1 cellular context compared by ENCODE assay signal in genomic region chr6:89667872-89668556, GRCh38.
TF ChIP-seq lines count a peak whose summit lies in the region.

No MANE protein-coding gene starts in this region.

TF ChIP-seq in IMR-90, 13 proteins besides CTCF, POLR2A, EP300 and RAD21 (continued from another document):
- TF ChIP-seq ELK1 (IDR thresholded peaks at IDR 0.05; ENCODE audit: borderline replicate concordance, low read depth, low read length) (no peak), NFE2L2 (IDR thresholded peaks at IDR 0.05; ENCODE audit: low read depth, low read length) (no peak), MAZ (IDR thresholded peaks at IDR 0.05; ENCODE audit: borderline replicate concordance, low read depth, low read length) (no peak)
